1 cellular context compared by ENCODE assay signal in the genomic region with DNA sequence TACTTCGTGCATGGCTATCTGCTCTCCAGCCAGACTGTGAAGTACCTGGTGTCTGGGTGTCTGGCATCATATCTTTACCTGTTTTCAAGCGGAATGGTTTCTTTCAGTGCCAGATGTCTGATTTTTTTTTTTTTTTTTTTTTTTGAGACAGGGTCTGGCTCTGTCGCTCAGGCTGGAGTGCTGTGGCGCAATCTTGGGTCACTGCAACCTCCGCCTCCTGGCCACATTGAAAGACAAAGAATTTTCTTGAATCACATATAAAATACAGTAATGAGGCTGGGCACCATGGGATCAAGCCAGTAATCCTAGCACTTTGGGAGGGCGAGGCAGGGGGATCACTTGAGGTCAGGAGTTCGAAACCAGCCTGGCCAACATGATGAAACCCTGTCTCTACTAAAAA.
TF ChIP-seq lines count a peak whose summit lies in the region.

No MANE protein-coding gene starts in this region.

TF ChIP-seq in HepG2, 621 proteins besides CTCF, POLR2A, EP300 and RAD21:
- TF ChIP-seq CEBPB (IDR thresholded peaks at IDR 0.05; ENCODE audit: borderline replicate concordance, low read depth, low read length) (peak; percentile 28; the same call in 1 of the 2 replicates), ZNF230 (CRISPR knock-in tag; IDR thresholded peaks at IDR 0.05) (no peak), ETV5 (CRISPR knock-in tag; IDR thresholded peaks at IDR 0.05; ENCODE audit: borderline replicate concordance) (no peak), POGZ (CRISPR knock-in tag; IDR thresholded peaks at IDR 0.05) (no peak), THAP11 (CRISPR knock-in tag; IDR thresholded peaks at IDR 0.05) (no peak)
TF ChIP-seq in HepG2: peak in this region for 1.
